Comparison of ENCODE assay signal across 23 cellular contexts in genomic region chr14:74794947-74795346, GRCh38. TPM values are rescaled to one million over a fixed set of nuclear protein-coding genes. Genes with fewer than 3 reads are reported as not detected.
DNase-seq lines count a peak whose midpoint lies in the region; ATAC-seq and TF ChIP-seq lines count a peak whose summit lies in the region.
"Had no signal": no experiment of that assay in that cellular context is flagged by ENCODE, and none has a peak within 500 bp of the region (broad histone marks: within the 10 kb centered on the region; RNA-seq: fewer than 3 reads in every experiment).

No MANE protein-coding gene starts in this region.

- peaks cover 38% of the 10 kb centered on the region for H3K4me1 Mint-ChIP-seq in activated T-cell treated with anti-CD3 and anti-CD28 coated beads, Interleukin-2, amount 50 U/mL, for 72 hours (ENCODE audit: low read depth)
- peaks cover 54% of the 10 kb centered on the region for H3K4me1 Mint-ChIP-seq in activated T-cell treated with anti-CD3 and anti-CD28 coated beads, Interleukin-2, amount 50 U/mL, for 24 hours (ENCODE audit: low read depth)
- H3K4me1 Mint-ChIP-seq in CD4-positive, alpha-beta T cell (ENCODE audit: low read depth) = peaks cover 75% of the 10 kb centered on the region
- H3K4me1 Mint-ChIP-seq in activated T-helper 17 cell treated with anti-CD3 and anti-CD28 coated beads, Interleukin-2, amount 50 U/mL, for 72 hours = peaks cover 36% of the 10 kb centered on the region
- H3K4me1 Mint-ChIP-seq in naive thymus-derived CD8-positive, alpha-beta T cell = peaks cover 36 to 72% (median 61%) of the 10 kb centered on the region in 4 donors

- intact Hi-C loops in CD4-positive, alpha-beta T cell (cut with DNase I, micrococcal nuclease) = no loop called here
- intact Hi-C loops in body of pancreas (cut with DNase I) = no loop called here

- peak overlapping the region; percentile 43 for H3K27ac Mint-ChIP-seq in activated T-cell treated with anti-CD3 and anti-CD28 coated beads, Interleukin-2, amount 50 U/mL, for 72 hours
- H3K27ac Mint-ChIP-seq in activated T-cell treated with anti-CD3 and anti-CD28 coated beads, Interleukin-2, amount 50 U/mL, for 24 hours = no peak overlapping the region
- no peak overlapping the region for H3K27ac Mint-ChIP-seq in CD4-positive, alpha-beta T cell
- H3K27ac Mint-ChIP-seq in activated T-helper 17 cell treated with anti-CD3 and anti-CD28 coated beads, Interleukin-2, amount 50 U/mL, for 72 hours = peak overlapping the region; percentile 88
- H3K27ac Mint-ChIP-seq in naive thymus-derived CD8-positive, alpha-beta T cell = peak overlapping the region in 8 of 10 donors; percentile 2 to 96 (median 46)

- H3K9me3 ChIP-seq in CD4-positive, alpha-beta T cell (ENCODE audit: control insufficient read depth, low read length) = no peaks in the 10 kb centered on the region
- no peaks in the 10 kb centered on the region for H3K9me3 ChIP-seq in body of pancreas
- H3K9me3 ChIP-seq: BE2C, MG63, SJCRH30 had no signal

- H3K27ac ChIP-seq in CD4-positive, alpha-beta T cell (ENCODE audit: low read depth, low read length) = no peak overlapping the region
- H3K27ac ChIP-seq in body of pancreas = no peak overlapping the region
- H3K27ac ChIP-seq: 22Rv1, HL-60, PC-9, SJCRH30 had no signal

- H3K4me3 Mint-ChIP-seq in activated T-cell treated with anti-CD3 and anti-CD28 coated beads, Interleukin-2, amount 50 U/mL, for 72 hours = no peak overlapping the region
- no peak overlapping the region for H3K4me3 Mint-ChIP-seq in activated T-cell treated with anti-CD3 and anti-CD28 coated beads, Interleukin-2, amount 50 U/mL, for 24 hours
- H3K4me3 Mint-ChIP-seq in CD4-positive, alpha-beta T cell = peak overlapping the region; percentile 85
- H3K4me3 Mint-ChIP-seq in activated T-helper 17 cell treated with anti-CD3 and anti-CD28 coated beads, Interleukin-2, amount 50 U/mL, for 72 hours = no peak overlapping the region
- H3K4me3 Mint-ChIP-seq in naive thymus-derived CD8-positive, alpha-beta T cell = peak overlapping the region in 1 of 10 donors; percentile 69
- H3K4me3 Mint-ChIP-seq: CD14-positive monocyte had no signal

- H3K36me3 Mint-ChIP-seq in activated T-cell treated with anti-CD3 and anti-CD28 coated beads, Interleukin-2, amount 50 U/mL, for 72 hours (ENCODE audit: insufficient read depth in 2 of 2) = peaks cover 10 to 19% of the 10 kb centered on the region in 2 donors
- peaks cover 76% of the 10 kb centered on the region for H3K36me3 Mint-ChIP-seq in activated T-cell treated with anti-CD3 and anti-CD28 coated beads, Interleukin-2, amount 50 U/mL, for 24 hours (ENCODE audit: low read depth)
- H3K36me3 Mint-ChIP-seq in CD4-positive, alpha-beta T cell (ENCODE audit: low read depth) = peaks cover 82% of the 10 kb centered on the region
- H3K36me3 Mint-ChIP-seq in activated T-helper 17 cell treated with anti-CD3 and anti-CD28 coated beads, Interleukin-2, amount 50 U/mL, for 72 hours (ENCODE audit: low read depth) = peaks cover 63% of the 10 kb centered on the region
- H3K36me3 Mint-ChIP-seq in naive thymus-derived CD8-positive, alpha-beta T cell = peaks cover 10 to 50% (median 26%) of the 10 kb centered on the region in 3 donors

- no peaks in the 10 kb centered on the region for H3K27me3 ChIP-seq in CD4-positive, alpha-beta T cell (ENCODE audit: control insufficient read depth, insufficient read depth, low read length)
- H3K27me3 ChIP-seq in body of pancreas = no peaks in the 10 kb centered on the region
- H3K27me3 ChIP-seq: BE2C, MG63, SJCRH30 had no signal

- H3K4me1 ChIP-seq in body of pancreas = peaks cover 10% of the 10 kb centered on the region
- H3K4me1 ChIP-seq: SJCRH30 had no signal

- H3K27me3 Mint-ChIP-seq in activated T-cell treated with anti-CD3 and anti-CD28 coated beads, Interleukin-2, amount 50 U/mL, for 72 hours (ENCODE audit: low read depth) = no peaks in the 10 kb centered on the region
- H3K27me3 Mint-ChIP-seq in activated T-cell treated with anti-CD3 and anti-CD28 coated beads, Interleukin-2, amount 50 U/mL, for 24 hours = no peaks in the 10 kb centered on the region
- H3K27me3 Mint-ChIP-seq in CD4-positive, alpha-beta T cell = no peaks in the 10 kb centered on the region
- H3K27me3 Mint-ChIP-seq in activated T-helper 17 cell treated with anti-CD3 and anti-CD28 coated beads, Interleukin-2, amount 50 U/mL, for 72 hours = no peaks in the 10 kb centered on the region
- H3K27me3 Mint-ChIP-seq in naive thymus-derived CD8-positive, alpha-beta T cell = no peaks in the 10 kb centered on the region

- H3K36me3 ChIP-seq in body of pancreas (replicated peaks in 1 of 2; ENCODE audit: insufficient read depth in 1 of 2, low read depth in 2 of 2) = peaks cover 0 to 6% of the 10 kb centered on the region in 2 donors

- ATAC-seq in activated T-cell treated with anti-CD3 and anti-CD28 coated beads, Interleukin-2, amount 50 U/mL, for 72 hours (replicated peaks in 1 of 2) = no peak
- no peak for ATAC-seq in CD4-positive, alpha-beta T cell (ENCODE audit: poor library complexity)
- no peak for ATAC-seq in activated T-helper 17 cell treated with anti-CD3 and anti-CD28 coated beads, Interleukin-2, amount 50 U/mL, for 72 hours (replicated peaks)
- ATAC-seq in naive thymus-derived CD8-positive, alpha-beta T cell = no peak
- ATAC-seq in body of pancreas = no peak
- ATAC-seq: Right ventricle myocardium inferior had no signal

- no peak overlapping the region for H3K4me3 ChIP-seq in body of pancreas
- H3K4me3 ChIP-seq: MG63, PC-9, SJCRH30 had no signal

- CTCF ChIA-PET in CD4-positive, alpha-beta T cell (lab: Charles Lee) = interaction anchor here (2.2 kb wide), 1 partner anchor 32 kb away, joined by 8 read pairs; the partner anchor contains the start of gene YLPM1

- TF ChIP-seq CTCF in CD4-positive, alpha-beta T cell (IDR thresholded peaks at IDR 0.05) = no peak
- TF ChIP-seq CTCF in body of pancreas (IDR thresholded peaks at IDR 0.05) = no peak

- peaks cover 0 to 2% of the 10 kb centered on the region in 2 donors for H3K9me3 Mint-ChIP-seq in activated T-cell treated with anti-CD3 and anti-CD28 coated beads, Interleukin-2, amount 50 U/mL, for 72 hours
- no peaks in the 10 kb centered on the region for H3K9me3 Mint-ChIP-seq in activated T-cell treated with anti-CD3 and anti-CD28 coated beads, Interleukin-2, amount 50 U/mL, for 24 hours
- peaks cover 3% of the 10 kb centered on the region for H3K9me3 Mint-ChIP-seq in CD4-positive, alpha-beta T cell
- H3K9me3 Mint-ChIP-seq in activated T-helper 17 cell treated with anti-CD3 and anti-CD28 coated beads, Interleukin-2, amount 50 U/mL, for 72 hours = no peaks in the 10 kb centered on the region
- peaks cover 0 to 4% (median 0%) of the 10 kb centered on the region in 9 donors for H3K9me3 Mint-ChIP-seq in naive thymus-derived CD8-positive, alpha-beta T cell
- H3K9me3 Mint-ChIP-seq: CD14-positive monocyte had no signal

- no peak for TF ChIP-seq POLR2A in body of pancreas (IDR thresholded peaks at IDR 0.05)

- DNase-seq in activated T-cell treated with anti-CD3 and anti-CD28 coated beads, Interleukin-2, amount 50 U/mL, for 72 hours = no peak
- no peak for DNase-seq in activated T-cell treated with anti-CD3 and anti-CD28 coated beads, Interleukin-2, amount 50 U/mL, for 24 hours
- DNase-seq in CD4-positive, alpha-beta T cell = no peak
- no peak for DNase-seq in naive thymus-derived CD8-positive, alpha-beta T cell
- DNase-seq in body of pancreas (no peak), SW 1271 (lab: John Stamatoyannopoulos, UW) (no peak), T1000 (lab: John Stamatoyannopoulos, UW) (no peak)
- DNase-seq: ACHN, BE2C, KBM-7, MG63, NCI-H1105 treated with DMSO at 0.1 percent for 48 hours, NCI-H146, NCI-H1930, NCI-H446 treated with DMSO at 0.1 percent for 48 hours, NCI-H526 treated with DMSO at 0.1 percent for 48 hours, PC-9, SJCRH30 had no signal

- 88 to 94% methylated on average over 2 of the region's 2 CpGs for WGBS in body of pancreas, 2 donors

- POLR2A ChIA-PET in CD4-positive, alpha-beta T cell (lab: Charles Lee) = no interaction called here
- POLR2A ChIA-PET in naive thymus-derived CD8-positive, alpha-beta T cell (lab: Charles Lee) = interaction anchor here (1.6 kb wide), 1 partner anchor 31 kb away, joined by 4 read pairs; the partner anchor contains the start of gene YLPM1

RNA-seq across cellular contexts. Expression of gene YLPM1, which starts 31.8 kb away (rescaled TPM):
- 10 to 100 TPM; 62.6 to 67.1 TPM for total RNA-seq in activated T-cell treated with anti-CD3 and anti-CD28 coated beads, Interleukin-2, amount 50 U/mL, for 72 hours
- 10 to 100 TPM; 87.2 to 88.6 TPM for total RNA-seq in CD4-positive, alpha-beta T cell
- total RNA-seq in activated T-helper 17 cell treated with anti-CD3 and anti-CD28 coated beads, Interleukin-2, amount 50 U/mL, for 72 hours = 10 to 100 TPM; 52.1 to 59.0 TPM
- total RNA-seq in naive thymus-derived CD8-positive, alpha-beta T cell = 100 to 1,000 TPM; 103 to 113 TPM
- 10 to 100 TPM in 2 of 3 donors, 1 to 10 TPM in 1; 6.5 to 23.0 (median 14.0) TPM for polyA plus RNA-seq in naive thymus-derived CD8-positive, alpha-beta T cell
- 10 to 100 TPM; 30.0 to 47.7 TPM for total RNA-seq in body of pancreas

Comparison
In these comparisons a context has a peak if more than half of its experiments do, and no peak if none do; other contexts are left out.
1. H3K27ac Mint-ChIP-seq: peak in activated T-cell treated with anti-CD3 and anti-CD28 coated beads, Interleukin-2, amount 50 U/mL, for 72 hours (single experiment), activated T-helper 17 cell treated with anti-CD3 and anti-CD28 coated beads, Interleukin-2, amount 50 U/mL, for 72 hours (single experiment) and naive thymus-derived CD8-positive, alpha-beta T cell (8 of 10); none in activated T-cell treated with anti-CD3 and anti-CD28 coated beads, Interleukin-2, amount 50 U/mL, for 24 hours (single experiment) and CD4-positive, alpha-beta T cell (single experiment).